8 cellular contexts compared by ENCODE assay signal in the genomic region with DNA sequence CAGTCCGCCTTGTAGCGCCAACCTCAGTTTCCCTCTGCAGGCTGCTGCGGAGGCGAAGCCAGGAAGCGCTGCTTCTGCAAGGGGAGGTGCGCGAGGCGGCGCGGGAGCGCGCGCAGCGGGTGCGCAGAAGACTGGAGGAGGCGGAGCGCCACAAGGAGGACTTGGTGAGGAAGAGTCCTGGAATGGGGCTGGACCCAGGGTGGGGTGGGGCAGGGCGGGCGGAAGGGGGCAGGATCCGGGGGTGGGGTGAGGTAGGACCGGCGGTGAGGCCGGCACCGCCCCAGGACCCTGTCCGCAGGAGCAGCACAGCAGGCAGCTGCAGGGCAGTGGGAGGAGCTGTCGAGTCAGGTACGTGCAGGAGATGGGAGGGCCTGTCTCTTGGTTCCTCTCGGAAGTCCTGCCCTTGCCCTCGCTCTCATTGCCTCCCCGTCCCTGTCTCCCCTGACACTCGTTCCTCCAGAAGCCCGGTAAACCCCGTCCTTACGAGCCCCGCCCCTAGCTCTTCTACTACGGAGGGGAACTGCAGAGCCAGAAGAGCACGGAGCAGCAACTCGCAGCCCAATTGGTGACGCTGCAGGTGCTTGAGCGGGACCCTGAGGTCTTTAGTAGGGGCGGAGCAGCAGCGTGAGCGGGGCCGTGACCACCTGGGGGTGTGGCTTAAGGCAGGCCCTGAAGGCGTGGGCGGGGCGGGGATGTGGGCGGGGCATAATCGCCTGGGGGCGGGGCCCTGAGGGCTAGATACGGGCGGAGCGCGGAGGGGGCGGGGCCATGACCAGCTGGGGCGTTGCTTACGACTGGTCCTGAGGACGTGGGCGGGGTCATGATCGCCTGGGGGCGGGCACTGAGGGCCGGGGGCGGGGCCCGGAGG.
DNase-seq lines count a peak whose midpoint lies in the region; ATAC-seq and TF ChIP-seq lines count a peak whose summit lies in the region.
"Not testable (repeated sequence)": the region's sequence is repeated elsewhere in the genome, so short reads cannot be mapped to it uniquely, and the experiment has no call there.

No MANE protein-coding gene starts in this region.

- H3K27me3 ChIP-seq in parathyroid adenoma (ENCODE audit: control insufficient read depth, insufficient read depth, low read length); tibial nerve: not testable (repeated sequence)

- TF ChIP-seq EP300 in tibial nerve (IDR thresholded peaks at IDR 0.05), result peak in 1 of 2 donors; percentile 21

- intact Hi-C loops in Right ventricle myocardium superior (cut with DNase I), result not testable (repeated sequence)

- not testable (repeated sequence) for H3K9me3 Mint-ChIP-seq in activated naive CD8-positive, alpha-beta T cell (ENCODE audit: low read depth)

- H3K4me1 ChIP-seq in parathyroid adenoma, tibial nerve: not testable (repeated sequence)

- TF ChIP-seq POLR2A in tibial nerve (IDR thresholded peaks at IDR 0.05), result peak in 1 of 2 donors; percentile 15

- H3K9me3 ChIP-seq in parathyroid adenoma (ENCODE audit: control insufficient read depth, low read length); tibial nerve: not testable (repeated sequence)

- H3K4me1 Mint-ChIP-seq in activated naive CD8-positive, alpha-beta T cell (ENCODE audit: low read depth), result peaks cover 10% of the 10 kb centered on the region

- H3K4me3 ChIP-seq in parathyroid adenoma (ENCODE audit: low read depth, low read length) (peak overlapping the region; percentile 52), tibial nerve (peak overlapping the region; percentile 36 to 60 (median 56))

- ATAC-seq in HG02642 (IDR thresholded peaks at IDR 0.05; ENCODE audit: poor library complexity, unreplicated experiment) (peak; percentile 66), SK-N-SH treated with all-trans-retinoic acid at 6 μM for 48 hours (peak; percentile 84), Right ventricle myocardium superior (ENCODE audit: poor library complexity) (peak; percentile 97)

- DNase-seq in GM10266 (ENCODE audit: extremely low spot score), result peak; percentile 96
- DNase-seq in NCI-H1105 (lab: John Stamatoyannopoulos, UW), result peak; percentile 89
- DNase-seq in Right ventricle myocardium superior, result peak; percentile 98
- peak; percentile 96 to 97 for DNase-seq in tibial nerve (ENCODE audit: low spot score in 2 of 2)

- H3K36me3 ChIP-seq in parathyroid adenoma (ENCODE audit: control insufficient read depth, insufficient read depth, low read length); tibial nerve: not testable (repeated sequence)

- not testable (repeated sequence) for H3K27me3 Mint-ChIP-seq in activated naive CD8-positive, alpha-beta T cell

- peak overlapping the region; percentile 65 for H3K4me2 ChIP-seq in parathyroid adenoma (ENCODE audit: low read length)

- H3K9ac ChIP-seq in parathyroid adenoma, result not testable (repeated sequence)

- not testable (repeated sequence) for TF ChIP-seq CTCF in GM10266 (IDR thresholded peaks at IDR 0.05; ENCODE audit: control insufficient read depth, insufficient read depth, low read depth, missing control alignments); parathyroid adenoma (IDR thresholded peaks at IDR 0.05); tibial nerve (IDR thresholded peaks at IDR 0.05)

- WGBS in tibial nerve, 2 donors, result 0 to 1% methylated on average over 24 to 28 of the region's 64 CpGs

- peak overlapping the region; percentile 77 for H2AFZ ChIP-seq in parathyroid adenoma

- not testable (repeated sequence) for H3K79me2 ChIP-seq in parathyroid adenoma

- H3K4me3 Mint-ChIP-seq in activated naive CD8-positive, alpha-beta T cell, result peak overlapping the region; percentile 95

- peak overlapping the region; percentile 75 for H3K27ac ChIP-seq in parathyroid adenoma
- H3K27ac ChIP-seq in tibial nerve, result peak overlapping the region; percentile 61 to 79 (median 74)

- not testable (repeated sequence) for H3K36me3 Mint-ChIP-seq in activated naive CD8-positive, alpha-beta T cell

- H3K27ac Mint-ChIP-seq in activated naive CD8-positive, alpha-beta T cell, result peak overlapping the region; percentile 94

Comparison
In these comparisons a context has a peak if more than half of its experiments do, and no peak if none do; other contexts are left out.
1. Peak in every context shown above with its lines: DNase-seq, ATAC-seq, H3K4me3 ChIP-seq and H3K27ac ChIP-seq.